In the genomic region with DNA sequence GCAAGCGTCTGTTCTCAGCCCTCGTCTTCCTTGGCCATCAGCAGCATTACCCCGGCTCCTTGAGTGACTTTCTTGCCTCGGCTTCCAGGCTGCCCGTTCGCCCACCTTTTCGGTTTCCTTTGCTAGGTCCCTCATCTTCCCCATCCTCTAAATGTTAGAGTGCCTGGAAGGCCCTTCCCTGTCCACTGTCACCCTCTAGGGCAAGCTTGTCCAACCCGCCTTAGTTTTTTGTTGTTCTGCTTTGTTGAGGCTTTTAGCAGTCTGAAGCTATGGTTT, we compare ENCODE assay signal across 1 cellular context.
TF ChIP-seq lines count a peak whose summit lies in the region.

No MANE protein-coding gene starts in this region.

TF ChIP-seq in K562, 482 proteins besides CTCF, POLR2A, EP300 and RAD21:
- TF ChIP-seq ZNF507 (tag; conservative IDR thresholded peaks at IDR 0.05) = no peak
- no peak for TF ChIP-seq FOXJ3 (CRISPR knock-in tag; IDR thresholded peaks at IDR 0.05)
- TF ChIP-seq, protein P1, sequence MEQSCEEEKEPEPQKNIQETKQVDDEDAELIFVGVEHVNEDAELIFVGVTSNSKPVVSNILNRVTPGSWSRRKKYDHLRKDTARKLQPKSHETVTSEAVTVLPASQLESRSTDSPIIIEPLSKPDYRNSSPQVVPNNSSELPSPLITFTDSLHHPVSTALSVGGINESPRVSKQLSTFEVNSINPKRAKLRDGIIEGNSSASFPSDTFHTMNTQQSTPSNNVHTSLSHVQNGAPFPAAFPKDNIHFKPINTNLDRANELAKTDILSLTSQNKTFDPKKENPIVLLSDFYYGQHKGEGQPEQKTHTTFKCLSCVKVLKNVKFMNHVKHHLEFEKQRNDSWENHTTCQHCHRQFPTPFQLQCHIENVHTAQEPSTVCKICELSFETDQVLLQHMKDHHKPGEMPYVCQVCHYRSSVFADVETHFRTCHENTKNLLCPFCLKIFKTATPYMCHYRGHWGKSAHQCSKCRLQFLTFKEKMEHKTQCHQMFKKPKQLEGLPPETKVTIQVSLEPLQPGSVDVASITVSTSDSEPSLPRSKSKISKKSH (CRISPR knock-in tag; IDR thresholded peaks at IDR 0.05) = no peak
- TF ChIP-seq, protein P2, sequence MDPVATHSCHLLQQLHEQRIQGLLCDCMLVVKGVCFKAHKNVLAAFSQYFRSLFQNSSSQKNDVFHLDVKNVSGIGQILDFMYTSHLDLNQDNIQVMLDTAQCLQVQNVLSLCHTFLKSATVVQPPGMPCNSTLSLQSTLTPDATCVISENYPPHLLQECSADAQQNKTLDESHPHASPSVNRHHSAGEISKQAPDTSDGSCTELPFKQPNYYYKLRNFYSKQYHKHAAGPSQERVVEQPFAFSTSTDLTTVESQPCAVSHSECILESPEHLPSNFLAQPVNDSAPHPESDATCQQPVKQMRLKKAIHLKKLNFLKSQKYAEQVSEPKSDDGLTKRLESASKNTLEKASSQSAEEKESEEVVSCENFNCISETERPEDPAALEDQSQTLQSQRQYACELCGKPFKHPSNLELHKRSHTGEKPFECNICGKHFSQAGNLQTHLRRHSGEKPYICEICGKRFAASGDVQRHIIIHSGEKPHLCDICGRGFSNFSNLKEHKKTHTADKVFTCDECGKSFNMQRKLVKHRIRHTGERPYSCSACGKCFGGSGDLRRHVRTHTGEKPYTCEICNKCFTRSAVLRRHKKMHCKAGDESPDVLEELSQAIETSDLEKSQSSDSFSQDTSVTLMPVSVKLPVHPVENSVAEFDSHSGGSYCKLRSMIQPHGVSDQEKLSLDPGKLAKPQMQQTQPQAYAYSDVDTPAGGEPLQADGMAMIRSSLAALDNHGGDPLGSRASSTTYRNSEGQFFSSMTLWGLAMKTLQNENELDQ (CRISPR knock-in tag; IDR thresholded peaks at IDR 0.05; ENCODE audit: borderline replicate concordance) = no peak
- TF ChIP-seq ZNF699 (CRISPR knock-in tag; IDR thresholded peaks at IDR 0.05; ENCODE audit: insufficient replicate concordance) = no peak
- no peak for TF ChIP-seq FOSL1 (tag; conservative IDR thresholded peaks at IDR 0.05)
- TF ChIP-seq, protein P3, sequence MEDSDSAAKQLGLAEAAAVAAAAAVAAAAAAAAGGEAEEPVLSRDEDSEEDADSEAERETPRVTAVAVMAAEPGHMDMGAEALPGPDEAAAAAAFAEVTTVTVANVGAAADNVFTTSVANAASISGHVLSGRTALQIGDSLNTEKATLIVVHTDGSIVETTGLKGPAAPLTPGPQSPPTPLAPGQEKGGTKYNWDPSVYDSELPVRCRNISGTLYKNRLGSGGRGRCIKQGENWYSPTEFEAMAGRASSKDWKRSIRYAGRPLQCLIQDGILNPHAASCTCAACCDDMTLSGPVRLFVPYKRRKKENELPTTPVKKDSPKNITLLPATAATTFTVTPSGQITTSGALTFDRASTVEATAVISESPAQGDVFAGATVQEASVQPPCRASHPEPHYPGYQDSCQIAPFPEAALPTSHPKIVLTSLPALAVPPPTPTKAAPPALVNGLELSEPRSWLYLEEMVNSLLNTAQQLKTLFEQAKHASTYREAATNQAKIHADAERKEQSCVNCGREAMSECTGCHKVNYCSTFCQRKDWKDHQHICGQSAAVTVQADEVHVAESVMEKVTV (CRISPR knock-in tag; IDR thresholded peaks at IDR 0.05) = no peak
- TF ChIP-seq ZNF133 (CRISPR knock-in tag; IDR thresholded peaks at IDR 0.05) = no peak
- no peak for TF ChIP-seq ADNP (tag; IDR thresholded peaks at IDR 0.05)
- TF ChIP-seq, protein P4, sequence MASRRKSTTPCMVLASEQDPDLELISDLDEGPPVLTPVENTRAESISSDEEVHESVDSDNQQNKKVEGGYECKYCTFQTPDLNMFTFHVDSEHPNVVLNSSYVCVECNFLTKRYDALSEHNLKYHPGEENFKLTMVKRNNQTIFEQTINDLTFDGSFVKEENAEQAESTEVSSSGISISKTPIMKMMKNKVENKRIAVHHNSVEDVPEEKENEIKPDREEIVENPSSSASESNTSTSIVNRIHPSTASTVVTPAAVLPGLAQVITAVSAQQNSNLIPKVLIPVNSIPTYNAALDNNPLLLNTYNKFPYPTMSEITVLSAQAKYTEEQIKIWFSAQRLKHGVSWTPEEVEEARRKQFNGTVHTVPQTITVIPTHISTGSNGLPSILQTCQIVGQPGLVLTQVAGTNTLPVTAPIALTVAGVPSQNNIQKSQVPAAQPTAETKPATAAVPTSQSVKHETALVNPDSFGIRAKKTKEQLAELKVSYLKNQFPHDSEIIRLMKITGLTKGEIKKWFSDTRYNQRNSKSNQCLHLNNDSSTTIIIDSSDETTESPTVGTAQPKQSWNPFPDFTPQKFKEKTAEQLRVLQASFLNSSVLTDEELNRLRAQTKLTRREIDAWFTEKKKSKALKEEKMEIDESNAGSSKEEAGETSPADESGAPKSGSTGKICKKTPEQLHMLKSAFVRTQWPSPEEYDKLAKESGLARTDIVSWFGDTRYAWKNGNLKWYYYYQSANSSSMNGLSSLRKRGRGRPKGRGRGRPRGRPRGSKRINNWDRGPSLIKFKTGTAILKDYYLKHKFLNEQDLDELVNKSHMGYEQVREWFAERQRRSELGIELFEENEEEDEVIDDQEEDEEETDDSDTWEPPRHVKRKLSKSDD (conservative IDR thresholded peaks at IDR 0.05; ENCODE audit: low read length) = no peak
- no peak for TF ChIP-seq ZKSCAN3 (CRISPR knock-in tag; IDR thresholded peaks at IDR 0.05)
- no peak for TF ChIP-seq DIDO1 (tag; IDR thresholded peaks at IDR 0.05; ENCODE audit: low read depth)
- TF ChIP-seq, protein P5, sequence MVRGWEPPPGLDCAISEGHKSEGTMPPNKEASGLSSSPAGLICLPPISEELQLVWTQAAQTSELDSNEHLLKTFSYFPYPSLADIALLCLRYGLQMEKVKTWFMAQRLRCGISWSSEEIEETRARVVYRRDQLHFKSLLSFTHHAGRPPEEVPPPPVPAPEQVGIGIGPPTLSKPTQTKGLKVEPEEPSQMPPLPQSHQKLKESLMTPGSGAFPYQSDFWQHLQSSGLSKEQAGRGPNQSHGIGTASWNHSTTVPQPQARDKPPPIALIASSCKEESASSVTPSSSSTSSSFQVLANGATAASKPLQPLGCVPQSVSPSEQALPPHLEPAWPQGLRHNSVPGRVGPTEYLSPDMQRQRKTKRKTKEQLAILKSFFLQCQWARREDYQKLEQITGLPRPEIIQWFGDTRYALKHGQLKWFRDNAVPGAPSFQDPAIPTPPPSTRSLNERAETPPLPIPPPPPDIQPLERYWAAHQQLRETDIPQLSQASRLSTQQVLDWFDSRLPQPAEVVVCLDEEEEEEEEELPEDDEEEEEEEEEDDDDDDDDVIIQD (CRISPR knock-in tag; IDR thresholded peaks at IDR 0.05) = no peak
- TF ChIP-seq FOXM1 (IDR thresholded peaks at IDR 0.05; ENCODE audit: low read depth) = no peak
- no peak for TF ChIP-seq FOXM1 (CRISPR knock-in tag; IDR thresholded peaks at IDR 0.05; ENCODE audit: low read depth)
